20 cellular contexts compared by ENCODE assay signal in genomic region chr2:59385971-59386370, GRCh38.
"Had no signal": no experiment of that assay in that cellular context is flagged by ENCODE, and none has a peak within 500 bp of the region (broad histone marks: within the 10 kb centered on the region; RNA-seq: fewer than 3 reads in every experiment).

No MANE protein-coding gene starts in this region.

- ATAC-seq: left cardiac atrium; left colon; left lobe of liver; left lung; left ventricle myocardium superior; lower lobe of right lung; mucosa of descending colon; naive thymus-derived CD4-positive, alpha-beta T cell had no signal

- DNase-seq: hippocampal formation; hypothalamus; immature natural killer cell; islet precursor cell; kidney; kidney glomerular epithelial cell; left cardiac atrium; left colon; left lung; left ventricle myocardium inferior; left ventricle myocardium superior; lower lobe of right lung; mammary epithelial cell; mesenchymal stem cell; mesendoderm; midbrain; mucosa of descending colon; naive B cell; naive thymus-derived CD4-positive, alpha-beta T cell had no signal
